8 cellular contexts compared by ENCODE assay signal in the genomic region with DNA sequence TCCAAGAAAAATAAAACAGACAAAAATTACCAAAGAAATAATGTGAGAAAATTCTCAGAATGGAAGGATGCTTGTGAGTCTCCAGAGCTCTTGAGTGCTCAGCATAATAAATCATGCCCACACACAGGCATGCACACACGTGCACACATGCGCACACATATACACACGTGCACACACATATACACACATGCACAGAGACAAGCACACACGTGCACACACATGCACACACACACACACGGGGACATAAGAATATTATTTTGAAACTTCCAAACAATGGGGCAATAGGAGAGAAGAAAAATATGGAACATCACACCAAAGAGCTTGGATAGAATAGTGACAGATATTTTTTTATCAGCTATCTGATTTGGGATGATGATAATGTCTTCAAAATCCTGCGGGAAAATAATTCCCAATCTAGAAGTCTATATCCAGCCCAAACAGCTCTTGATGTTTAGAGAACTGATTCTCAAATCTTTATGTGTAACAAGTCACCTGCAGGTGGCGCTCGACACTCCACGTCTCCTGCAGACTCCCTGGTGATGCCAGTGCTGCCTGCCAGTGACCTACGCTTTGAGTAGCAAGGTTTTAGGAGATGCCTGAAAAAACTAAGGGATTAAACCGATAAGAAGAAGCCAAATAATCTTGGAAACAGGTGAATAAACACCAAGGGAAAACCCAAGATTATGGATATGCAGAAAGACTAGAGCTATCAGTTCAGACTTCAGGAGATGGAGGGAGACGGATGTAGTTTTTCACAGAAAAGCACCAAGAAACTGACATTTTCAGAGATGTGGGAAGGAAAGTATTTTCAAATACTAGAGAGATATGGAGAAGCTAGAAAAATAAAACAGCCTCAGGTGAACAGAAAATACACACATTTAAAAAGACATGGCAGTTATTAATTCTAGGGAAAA.
DNase-seq lines count a peak whose midpoint lies in the region; TF ChIP-seq lines count a peak whose summit lies in the region.

No MANE protein-coding gene starts in this region.

- no peaks in the 10 kb centered on the region for H3K36me3 ChIP-seq in GM23248 (ENCODE audit: low read depth)

- H3K4me1 ChIP-seq in GM23248 (ENCODE audit: insufficient read depth) = peaks cover 5% of the 10 kb centered on the region; the same call in 1 of the 2 replicates

- TF ChIP-seq CTCF in NB4 (IDR thresholded peaks at IDR 0.05; ENCODE audit: low read depth, low read length) (peak; percentile 82), astrocyte of the spinal cord (IDR thresholded peaks at IDR 0.05; ENCODE audit: low read depth, low read length) (peak; percentile 76), coronary artery (IDR thresholded peaks at IDR 0.05) (no peak)

- no peaks in the 10 kb centered on the region for H3K9me2 ChIP-seq in GM23248 (ENCODE audit: insufficient read depth)

- 25 to 28% methylated on average over 12 of the region's 12 CpGs for WGBS in GM23248 (ENCODE audit: low coverage in 1 of 2, low lambda C conversion rate in 2 of 2, missing lambda C conversion rate in 2 of 2), 2 experiments

- H3K9ac ChIP-seq in GM23248 = no peak overlapping the region

- no peaks in the 10 kb centered on the region for H3F3A ChIP-seq in GM23248 (ENCODE audit: insufficient read depth)

- no peak overlapping the region for H3K4me3 ChIP-seq in GM23248
- H3K4me3 ChIP-seq in NB4 (ENCODE audit: low read depth, low read length) = no peak overlapping the region
- no peak overlapping the region for H3K4me3 ChIP-seq in astrocyte of the spinal cord (ENCODE audit: low read depth, low read length)
- no peak overlapping the region for H3K4me3 ChIP-seq in coronary artery

- no peak for TF ChIP-seq POLR2A in NB4 (IDR thresholded peaks at IDR 0.05; ENCODE audit: extremely low read depth, insufficient read length)

- DNase-seq in Daoy (ENCODE audit: low read depth) = peak; percentile 72
- peak; percentile 88 for DNase-seq in GM23248
- DNase-seq in NB4 (ENCODE audit: low read depth) = peak; percentile 65
- peak; percentile 3 for DNase-seq in T-helper 22 cell (ENCODE audit: low read depth)
- DNase-seq in astrocyte of the spinal cord (ENCODE audit: low read depth, low spot score) = peak; percentile 61
- DNase-seq in iris pigment epithelial cell (ENCODE audit: low read depth) = peak; percentile 56
- DNase-seq in stimulated activated CD4-positive, alpha-beta T cell treated with anti-CD3 and anti-CD28 coated beads, Interleukin-1b, Interleukin-23, amount 100 ng/mL, for 4 hours (ENCODE audit: low read depth in 2 of 2) = peak; percentile 31 to 53
- no peak for DNase-seq in coronary artery (ENCODE audit: low spot score)

- no peaks in the 10 kb centered on the region for H3K9me3 ChIP-seq in GM23248 (ENCODE audit: low read depth)

- H3K27ac ChIP-seq in GM23248 = no peak overlapping the region
- H3K27ac ChIP-seq in coronary artery = no peak overlapping the region

- H4K20me1 ChIP-seq in GM23248 (ENCODE audit: insufficient read depth) = no peaks in the 10 kb centered on the region

- no peaks in the 10 kb centered on the region; the same call in 1 of the 2 replicates for H3K27me3 ChIP-seq in GM23248 (replicated peaks; ENCODE audit: insufficient read depth)

- peak overlapping the region; percentile 73 for H2AFZ ChIP-seq in GM23248

- in situ Hi-C loops in GM23248 (cut with MboI) = loop anchor here (10.0 kb wide), 1 partner anchor 171 kb away; no protein-coding TSS in a partner anchor
- in situ Hi-C loops in astrocyte of the spinal cord (cut with HindIII; ENCODE audit: low sequenced_read_pairs) = no loop called here

- H3K79me2 ChIP-seq in GM23248 (ENCODE audit: insufficient read depth) = no peaks in the 10 kb centered on the region

- H3K4me2 ChIP-seq in GM23248 (ENCODE audit: unreplicated experiment) = peak overlapping the region; percentile 45
